27 cellular contexts compared by ENCODE assay signal in genomic region chr2:381181-381580, GRCh38.
"Had no signal": no experiment of that assay in that cellular context is flagged by ENCODE, and none has a peak within 500 bp of the region (broad histone marks: within the 10 kb centered on the region; RNA-seq: fewer than 3 reads in every experiment).

No MANE protein-coding gene starts in this region.

- H3K4me3 ChIP-seq: cardiac muscle cell, SJCRH30 had no signal

- H3K4me1 ChIP-seq: SJCRH30 had no signal

- DNase-seq: activated CD4-positive, alpha-beta T cell treated with anti-CD3 and anti-CD28 coated beads for 4 hours; activated CD8-positive, alpha-beta memory T cell treated with anti-CD3 and anti-CD28 coated beads, Interleukin-2, amount 50 U/mL, for 4 hours; activated CD8-positive, alpha-beta T cell treated with anti-CD3 and anti-CD28 coated beads for 36 hours; activated gamma-delta T cell treated with Interleukin-2 at 50 U/mL for 16 hours; activated naive CD4-positive, alpha-beta T cell treated with anti-CD3 and anti-CD28 coated beads, Interleukin-2, amount 10 ng/mL, durations not matched to agents 7 days and 5 days; activated naive CD8-positive, alpha-beta T cell treated with anti-CD3 and anti-CD28 coated beads for 36 hours; activated T-cell treated with anti-CD3 and anti-CD28 coated beads, Interleukin-2, amount 50 U/mL, for 72 hours; brain microvascular endothelial cell; Kasumi-1; NCI-H1048; NCI-H146; NCI-H2029; NCI-H2107; NCI-H2171 treated with DMSO at 0.1 percent for 48 hours; NCI-H226; NCI-H526 treated with DMSO at 0.1 percent for 48 hours; NCI-H82; Right ventricle myocardium superior; SJCRH30; SK-N-SH; T-helper 1 cell; WERI-Rb-1 had no signal

- H3K27ac Mint-ChIP-seq: activated CD8-positive, alpha-beta T cell treated with anti-CD3 and anti-CD28 coated beads for 36 hours; activated naive CD4-positive, alpha-beta T cell treated with anti-CD3 and anti-CD28 coated beads, Interleukin-2, amount 10 ng/mL, durations not matched to agents 7 days and 5 days; activated naive CD8-positive, alpha-beta T cell treated with anti-CD3 and anti-CD28 coated beads for 36 hours; activated T-cell treated with anti-CD3 and anti-CD28 coated beads, Interleukin-2, amount 50 U/mL, for 72 hours; activated T-helper 2 cell treated with anti-CD3 and anti-CD28 coated beads, Interferon-gamma antibody, Interleukin-2, Interleukin-4, amounts not matched to agents 10 μg/mL and 5 μg/mL and 100 μg/mL, durations not matched to agents 14 hours and 24 hours and 36 hours had no signal

- H3K4me3 Mint-ChIP-seq: activated CD8-positive, alpha-beta T cell treated with anti-CD3 and anti-CD28 coated beads for 36 hours; activated naive CD4-positive, alpha-beta T cell treated with anti-CD3 and anti-CD28 coated beads, Interleukin-2, amount 10 ng/mL, durations not matched to agents 7 days and 5 days; activated naive CD8-positive, alpha-beta T cell treated with anti-CD3 and anti-CD28 coated beads for 36 hours; activated T-cell treated with anti-CD3 and anti-CD28 coated beads, Interleukin-2, amount 50 U/mL, for 72 hours had no signal

- H3K36me3 ChIP-seq: brain microvascular endothelial cell, cardiac muscle cell, SJCRH30, WERI-Rb-1 had no signal

- H3K27ac ChIP-seq: brain microvascular endothelial cell, cardiac muscle cell, RWPE1, SJCRH30, WERI-Rb-1 had no signal

- H3K9me3 ChIP-seq: SK-N-SH had no signal

- H3K4me1 Mint-ChIP-seq: activated naive CD4-positive, alpha-beta T cell treated with anti-CD3 and anti-CD28 coated beads, Interleukin-2, amount 10 ng/mL, durations not matched to agents 7 days and 5 days; activated naive CD8-positive, alpha-beta T cell treated with anti-CD3 and anti-CD28 coated beads for 36 hours had no signal

- H3K27me3 ChIP-seq: brain microvascular endothelial cell had no signal

- ATAC-seq: activated CD4-positive, CD25-positive, alpha-beta regulatory T cell treated with anti-CD3 and anti-CD28 coated beads, Interleukin-2, amount 50 U/mL, for 24 hours; activated CD8-positive, alpha-beta T cell treated with anti-CD3 and anti-CD28 coated beads for 36 hours; activated T-cell treated with anti-CD3 and anti-CD28 coated beads, Interleukin-2, amount 50 U/mL, for 72 hours; Panc1 had no signal

- H3K36me3 Mint-ChIP-seq: activated naive CD4-positive, alpha-beta T cell treated with anti-CD3 and anti-CD28 coated beads, Interleukin-2, amount 10 ng/mL, durations not matched to agents 7 days and 5 days; activated naive CD8-positive, alpha-beta T cell treated with anti-CD3 and anti-CD28 coated beads for 36 hours had no signal
